Comparison of ENCODE assay signal across 1 cellular context in the genomic region with DNA sequence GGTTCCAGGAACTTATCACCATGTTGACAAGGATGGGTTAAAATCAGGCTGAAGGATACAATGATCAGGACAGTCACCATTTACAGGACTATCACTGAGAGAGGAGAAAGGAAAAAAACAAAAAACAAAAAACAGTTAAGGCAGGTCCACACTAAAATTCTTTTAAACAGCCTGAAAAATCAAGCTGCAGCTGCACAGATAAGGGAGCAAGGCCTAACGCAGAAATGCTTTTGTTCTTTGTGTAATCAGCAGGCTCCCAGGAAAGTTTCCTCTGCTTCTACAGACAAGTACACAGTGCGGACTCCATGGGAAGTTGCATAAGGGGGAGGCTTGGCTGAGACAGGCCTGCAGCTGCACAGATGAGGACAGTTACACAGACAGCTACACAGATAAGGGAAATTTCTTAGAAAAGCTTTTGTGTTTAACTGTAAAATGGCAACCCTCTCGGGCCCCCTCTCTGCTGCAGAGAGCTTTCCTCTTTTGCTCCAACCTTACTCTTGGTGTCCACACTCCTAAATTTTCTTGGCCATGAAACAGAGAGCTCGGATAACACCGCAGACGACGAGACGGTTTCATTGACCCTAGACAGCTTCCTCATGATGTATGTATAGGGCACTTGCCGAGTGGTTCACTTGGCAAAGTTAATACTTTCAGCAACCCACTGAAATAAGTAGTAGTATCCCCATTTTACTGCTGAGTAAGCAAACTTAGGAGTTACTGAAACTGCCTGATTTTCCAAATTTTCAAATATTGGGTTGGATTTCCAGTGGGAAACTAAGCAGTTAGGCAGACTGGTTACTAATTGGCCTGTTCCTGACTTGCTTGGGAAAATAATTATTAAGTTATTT.
A peak's percentile ranks its signal among the peaks of the same experiment; 100 is the strongest.
TF ChIP-seq lines count a peak whose summit lies in the region.

No MANE protein-coding gene starts in this region.

TF ChIP-seq in K562, 482 proteins besides CTCF, POLR2A, EP300 and RAD21 (continued from another document and continues in another):
- TF ChIP-seq, protein P1, sequence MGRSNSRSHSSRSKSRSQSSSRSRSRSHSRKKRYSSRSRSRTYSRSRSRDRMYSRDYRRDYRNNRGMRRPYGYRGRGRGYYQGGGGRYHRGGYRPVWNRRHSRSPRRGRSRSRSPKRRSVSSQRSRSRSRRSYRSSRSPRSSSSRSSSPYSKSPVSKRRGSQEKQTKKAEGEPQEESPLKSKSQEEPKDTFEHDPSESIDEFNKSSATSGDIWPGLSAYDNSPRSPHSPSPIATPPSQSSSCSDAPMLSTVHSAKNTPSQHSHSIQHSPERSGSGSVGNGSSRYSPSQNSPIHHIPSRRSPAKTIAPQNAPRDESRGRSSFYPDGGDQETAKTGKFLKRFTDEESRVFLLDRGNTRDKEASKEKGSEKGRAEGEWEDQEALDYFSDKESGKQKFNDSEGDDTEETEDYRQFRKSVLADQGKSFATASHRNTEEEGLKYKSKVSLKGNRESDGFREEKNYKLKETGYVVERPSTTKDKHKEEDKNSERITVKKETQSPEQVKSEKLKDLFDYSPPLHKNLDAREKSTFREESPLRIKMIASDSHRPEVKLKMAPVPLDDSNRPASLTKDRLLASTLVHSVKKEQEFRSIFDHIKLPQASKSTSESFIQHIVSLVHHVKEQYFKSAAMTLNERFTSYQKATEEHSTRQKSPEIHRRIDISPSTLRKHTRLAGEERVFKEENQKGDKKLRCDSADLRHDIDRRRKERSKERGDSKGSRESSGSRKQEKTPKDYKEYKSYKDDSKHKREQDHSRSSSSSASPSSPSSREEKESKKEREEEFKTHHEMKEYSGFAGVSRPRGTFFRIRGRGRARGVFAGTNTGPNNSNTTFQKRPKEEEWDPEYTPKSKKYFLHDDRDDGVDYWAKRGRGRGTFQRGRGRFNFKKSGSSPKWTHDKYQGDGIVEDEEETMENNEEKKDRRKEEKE (IDR thresholded peaks at IDR 0.05; ENCODE audit: borderline replicate concordance in 1 of 2, control insufficient read depth in 1 of 2, low read depth in 2 of 2, low read length in 1 of 2) = no peak
- TF ChIP-seq DDX20 (tag; IDR thresholded peaks at IDR 0.05; ENCODE audit: low read depth) = no peak
- TF ChIP-seq BRCA1 (IDR thresholded peaks at IDR 0.05) = no peak
- no peak for TF ChIP-seq BRCA1 (CRISPR knock-in tag; IDR thresholded peaks at IDR 0.05)
- no peak for TF ChIP-seq ZNF79 (CRISPR knock-in tag; IDR thresholded peaks at IDR 0.05; ENCODE audit: low read depth)
- no peak for TF ChIP-seq ZFPM2 (CRISPR knock-in tag; IDR thresholded peaks at IDR 0.05)
- TF ChIP-seq RBM22 (IDR thresholded peaks at IDR 0.05; ENCODE audit: low read depth, low read length, poor library complexity, severe bottlenecking) = no peak
- TF ChIP-seq MEIS2 (IDR thresholded peaks at IDR 0.05; ENCODE audit: partially characterized antibody) = peak; percentile 79
- TF ChIP-seq, protein P2, sequence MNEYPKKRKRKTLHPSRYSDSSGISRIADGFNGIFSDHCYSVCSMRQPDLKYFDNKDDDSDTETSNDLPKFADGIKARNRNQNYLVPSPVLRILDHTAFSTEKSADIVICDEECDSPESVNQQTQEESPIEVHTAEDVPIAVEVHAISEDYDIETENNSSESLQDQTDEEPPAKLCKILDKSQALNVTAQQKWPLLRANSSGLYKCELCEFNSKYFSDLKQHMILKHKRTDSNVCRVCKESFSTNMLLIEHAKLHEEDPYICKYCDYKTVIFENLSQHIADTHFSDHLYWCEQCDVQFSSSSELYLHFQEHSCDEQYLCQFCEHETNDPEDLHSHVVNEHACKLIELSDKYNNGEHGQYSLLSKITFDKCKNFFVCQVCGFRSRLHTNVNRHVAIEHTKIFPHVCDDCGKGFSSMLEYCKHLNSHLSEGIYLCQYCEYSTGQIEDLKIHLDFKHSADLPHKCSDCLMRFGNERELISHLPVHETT (CRISPR knock-in tag; conservative IDR thresholded peaks at IDR 0.05 in 1 of 2, IDR thresholded peaks at IDR 0.05 in 1 of 2) = peak in 1 of 2 experiments; percentile 78; a peak in 1 of 4 replicates
- TF ChIP-seq RUNX1 (IDR thresholded peaks at IDR 0.05; ENCODE audit: low read depth) = peak; percentile 83
- no peak for TF ChIP-seq POLR3G (IDR thresholded peaks at IDR 0.05; ENCODE audit: extremely low read depth, insufficient read length, insufficient replicate concordance)
- TF ChIP-seq FOXK2 (conservative IDR thresholded peaks at IDR 0.05 in 1 of 2, IDR thresholded peaks at IDR 0.05 in 1 of 2; ENCODE audit: low read depth in 2 of 2) = peak; percentile 64 to 67; a peak in 3 of 4 replicates
- TF ChIP-seq, protein P3, sequence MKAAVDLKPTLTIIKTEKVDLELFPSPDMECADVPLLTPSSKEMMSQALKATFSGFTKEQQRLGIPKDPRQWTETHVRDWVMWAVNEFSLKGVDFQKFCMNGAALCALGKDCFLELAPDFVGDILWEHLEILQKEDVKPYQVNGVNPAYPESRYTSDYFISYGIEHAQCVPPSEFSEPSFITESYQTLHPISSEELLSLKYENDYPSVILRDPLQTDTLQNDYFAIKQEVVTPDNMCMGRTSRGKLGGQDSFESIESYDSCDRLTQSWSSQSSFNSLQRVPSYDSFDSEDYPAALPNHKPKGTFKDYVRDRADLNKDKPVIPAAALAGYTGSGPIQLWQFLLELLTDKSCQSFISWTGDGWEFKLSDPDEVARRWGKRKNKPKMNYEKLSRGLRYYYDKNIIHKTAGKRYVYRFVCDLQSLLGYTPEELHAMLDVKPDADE (conservative IDR thresholded peaks at IDR 0.05; ENCODE audit: control insufficient read depth, low read depth, low read length) = peak; percentile 97
- TF ChIP-seq SP2 (IDR thresholded peaks at IDR 0.05; ENCODE audit: extremely low read depth, low read depth, low read length, poor library complexity, severe bottlenecking) = no peak
- no peak for TF ChIP-seq ZNF695 (CRISPR knock-in tag; IDR thresholded peaks at IDR 0.05)
- TF ChIP-seq, protein P4, sequence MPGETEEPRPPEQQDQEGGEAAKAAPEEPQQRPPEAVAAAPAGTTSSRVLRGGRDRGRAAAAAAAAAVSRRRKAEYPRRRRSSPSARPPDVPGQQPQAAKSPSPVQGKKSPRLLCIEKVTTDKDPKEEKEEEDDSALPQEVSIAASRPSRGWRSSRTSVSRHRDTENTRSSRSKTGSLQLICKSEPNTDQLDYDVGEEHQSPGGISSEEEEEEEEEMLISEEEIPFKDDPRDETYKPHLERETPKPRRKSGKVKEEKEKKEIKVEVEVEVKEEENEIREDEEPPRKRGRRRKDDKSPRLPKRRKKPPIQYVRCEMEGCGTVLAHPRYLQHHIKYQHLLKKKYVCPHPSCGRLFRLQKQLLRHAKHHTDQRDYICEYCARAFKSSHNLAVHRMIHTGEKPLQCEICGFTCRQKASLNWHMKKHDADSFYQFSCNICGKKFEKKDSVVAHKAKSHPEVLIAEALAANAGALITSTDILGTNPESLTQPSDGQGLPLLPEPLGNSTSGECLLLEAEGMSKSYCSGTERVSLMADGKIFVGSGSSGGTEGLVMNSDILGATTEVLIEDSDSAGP (CRISPR knock-in tag; IDR thresholded peaks at IDR 0.05) = no peak
- no peak for TF ChIP-seq KLF1 (tag; IDR thresholded peaks at IDR 0.05)
- TF ChIP-seq POLR2G (IDR thresholded peaks at IDR 0.05; ENCODE audit: low read depth, low read length) = no peak
- TF ChIP-seq POLR3A (IDR thresholded peaks at IDR 0.05; ENCODE audit: borderline replicate concordance, extremely low read depth, insufficient read depth, insufficient read length) = no peak
- TF ChIP-seq ZNF764 (CRISPR knock-in tag; IDR thresholded peaks at IDR 0.05; ENCODE audit: low read depth) = no peak
- peak; percentile 81 to 90 for TF ChIP-seq FOXA3 (CRISPR knock-in tag; conservative IDR thresholded peaks at IDR 0.05 in 1 of 2, IDR thresholded peaks at IDR 0.05 in 1 of 2)
- TF ChIP-seq NR2C1 (IDR thresholded peaks at IDR 0.05) = no peak
- TF ChIP-seq NR2C1 (tag; IDR thresholded peaks at IDR 0.05) = no peak; the same call in 1 of the 2 replicates
- TF ChIP-seq ATF4 (CRISPR knock-in tag; IDR thresholded peaks at IDR 0.05) = no peak
- TF ChIP-seq ZNF23 (CRISPR knock-in tag; IDR thresholded peaks at IDR 0.05) = no peak
- no peak for TF ChIP-seq DLX4 (CRISPR knock-in tag; IDR thresholded peaks at IDR 0.05)
- no peak for TF ChIP-seq ZBTB7A (IDR thresholded peaks at IDR 0.05; ENCODE audit: borderline replicate concordance, control insufficient read depth, low read depth, low read length)
- no peak for TF ChIP-seq RNF219 (CRISPR knock-in tag; IDR thresholded peaks at IDR 0.05)
- no peak for TF ChIP-seq ZNF699 (CRISPR knock-in tag; IDR thresholded peaks at IDR 0.05; ENCODE audit: insufficient replicate concordance)
- TF ChIP-seq MXI1 (IDR thresholded peaks at IDR 0.05; ENCODE audit: low read depth, low read length) = peak; percentile 69; the same call in 1 of the 2 replicates
- TF ChIP-seq FOXJ2 (tag; IDR thresholded peaks at IDR 0.05) = peak; percentile 66; the same call in 1 of the 2 replicates
- 0 out of 2 replicates have a peak, but pooled peaks have one; percentile 37 for TF ChIP-seq MITF (IDR thresholded peaks at IDR 0.05)
- no peak for TF ChIP-seq CREB5 (CRISPR knock-in tag; IDR thresholded peaks at IDR 0.05)
- no peak for TF ChIP-seq ZNF561 (CRISPR knock-in tag; conservative IDR thresholded peaks at IDR 0.05)
- TF ChIP-seq KDM1A (IDR thresholded peaks at IDR 0.05) = peak; percentile 93 to 95
- TF ChIP-seq KLF16 (IDR thresholded peaks at IDR 0.05) = peak; percentile 99
- TF ChIP-seq ZBTB33 (CRISPR knock-in tag; IDR thresholded peaks at IDR 0.05) = 0 out of 2 replicates have a peak, but pooled peaks have one; percentile 29
- no peak for TF ChIP-seq XRCC5 (IDR thresholded peaks at IDR 0.05; ENCODE audit: low read depth, low read length)
